In the genomic region with DNA sequence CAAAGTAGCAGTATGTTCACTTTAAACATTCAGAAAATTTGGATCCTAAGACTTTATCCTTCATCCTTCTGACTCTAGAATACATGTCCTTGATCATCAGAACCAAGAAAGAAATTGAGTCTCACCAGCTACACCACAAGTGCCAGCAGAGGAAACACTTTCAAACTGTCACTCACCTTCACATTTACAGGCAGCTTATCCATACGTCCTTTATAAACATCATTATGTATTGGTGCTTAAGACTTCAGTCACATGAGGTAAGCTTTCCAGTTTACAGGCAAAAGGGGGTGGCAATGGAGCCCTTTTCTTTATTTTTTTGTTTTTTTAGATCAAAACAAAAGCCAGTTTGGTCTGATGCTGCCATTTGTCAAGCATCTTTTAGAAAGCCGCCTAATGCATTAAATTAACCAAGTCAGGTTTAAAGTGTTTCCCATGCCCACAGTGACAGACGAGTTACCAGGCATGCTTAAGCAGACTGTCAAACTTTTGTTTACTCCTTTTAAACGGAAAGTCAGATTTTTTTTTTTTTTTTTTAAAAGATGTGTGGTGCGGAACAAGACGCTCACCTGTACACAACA, we compare ENCODE assay signal across 8 cellular contexts. TPM values are rescaled to one million over a fixed set of nuclear protein-coding genes. Genes with fewer than 3 reads are reported as not detected.
DNase-seq lines count a peak whose midpoint lies in the region; ATAC-seq and TF ChIP-seq lines count a peak whose summit lies in the region.

No MANE protein-coding gene starts in this region.

- WGBS in body of pancreas, 2 donors, result 12 to 15% methylated on average over 6 of the region's 6 CpGs

- H3K36me3 ChIP-seq in body of pancreas (replicated peaks in 1 of 2; ENCODE audit: insufficient read depth in 1 of 2, low read depth in 2 of 2), result peaks cover 0 to 2% of the 10 kb centered on the region in 2 donors

- H3K9me3 ChIP-seq in body of pancreas, result no peaks in the 10 kb centered on the region
- no peaks in the 10 kb centered on the region for H3K9me3 ChIP-seq in mononuclear cell (ENCODE audit: low read depth, low read length)

- H3K4me3 ChIP-seq in AG09309 (ENCODE audit: control insufficient read depth, low read depth, low read length), result peak overlapping the region; percentile 85
- peak overlapping the region; percentile 66 for H3K4me3 ChIP-seq in Jurkat, Clone E6-1 (ENCODE audit: low read length)
- peak overlapping the region in 1 of 2 donors; percentile 21 for H3K4me3 ChIP-seq in body of pancreas
- peak overlapping the region; percentile 45 for H3K4me3 ChIP-seq in mononuclear cell (ENCODE audit: low read length)

- H3K27ac ChIP-seq in body of pancreas, result peak overlapping the region in 3 of 4 donors; percentile 92 to 99 (median 98)

- H3K4me1 ChIP-seq in body of pancreas (peaks cover 10% of the 10 kb centered on the region), mononuclear cell (ENCODE audit: insufficient read depth, low read length) (peaks cover 17% of the 10 kb centered on the region)

- TF ChIP-seq POLR2A in body of pancreas (IDR thresholded peaks at IDR 0.05), result no peak

- intact Hi-C loops in body of pancreas (cut with DNase I), result loop anchor here (10.0 kb wide), 1 partner anchor 71 kb away; no protein-coding TSS in a partner anchor

- no peak for TF ChIP-seq CTCF in AG09309 (IDR thresholded peaks at IDR 0.05; ENCODE audit: control insufficient read depth, insufficient read depth, low read depth, low read length, missing control alignments)
- TF ChIP-seq CTCF in body of pancreas (IDR thresholded peaks at IDR 0.05), result no peak
- no peak for TF ChIP-seq CTCF in omental fat pad (IDR thresholded peaks at IDR 0.05)

- DNase-seq in AG09309 (ENCODE audit: low read depth) (no peak), body of pancreas (no peak), AG08395 (ENCODE audit: low spot score) (no peak), omental fat pad (ENCODE audit: low spot score) (no peak)
- DNase-seq in Jurkat, Clone E6-1 (ENCODE audit: low read depth, low spot score), result peak; percentile 37

- ATAC-seq in body of pancreas (no peak), HG03108 (IDR thresholded peaks at IDR 0.05; ENCODE audit: unreplicated experiment) (no peak), HG03196 (IDR thresholded peaks at IDR 0.05; ENCODE audit: unreplicated experiment) (no peak), omental fat pad (ENCODE audit: low FRiP score) (no peak)

- no peaks in the 10 kb centered on the region for H3K27me3 ChIP-seq in body of pancreas
- no peaks in the 10 kb centered on the region for H3K27me3 ChIP-seq in mononuclear cell (ENCODE audit: insufficient read depth, low read length)

RNA-seq across cellular contexts. Expression of gene BRPF3, which starts 1.0 kb away (rescaled TPM):
- polyA plus RNA-seq in Jurkat, Clone E6-1 (2012; ENCODE audit: insufficient read depth, insufficient read length), result 13.3 TPM
- total RNA-seq in body of pancreas, result 10 to 100 TPM; 24.9 to 27.0 TPM
- 24.0 TPM for total RNA-seq in mononuclear cell
- total RNA-seq in omental fat pad, result 10 to 100 TPM; 15.8 to 32.1 (median 24.1) TPM
